Comparison of ENCODE assay signal across 8 cellular contexts in the genomic region with DNA sequence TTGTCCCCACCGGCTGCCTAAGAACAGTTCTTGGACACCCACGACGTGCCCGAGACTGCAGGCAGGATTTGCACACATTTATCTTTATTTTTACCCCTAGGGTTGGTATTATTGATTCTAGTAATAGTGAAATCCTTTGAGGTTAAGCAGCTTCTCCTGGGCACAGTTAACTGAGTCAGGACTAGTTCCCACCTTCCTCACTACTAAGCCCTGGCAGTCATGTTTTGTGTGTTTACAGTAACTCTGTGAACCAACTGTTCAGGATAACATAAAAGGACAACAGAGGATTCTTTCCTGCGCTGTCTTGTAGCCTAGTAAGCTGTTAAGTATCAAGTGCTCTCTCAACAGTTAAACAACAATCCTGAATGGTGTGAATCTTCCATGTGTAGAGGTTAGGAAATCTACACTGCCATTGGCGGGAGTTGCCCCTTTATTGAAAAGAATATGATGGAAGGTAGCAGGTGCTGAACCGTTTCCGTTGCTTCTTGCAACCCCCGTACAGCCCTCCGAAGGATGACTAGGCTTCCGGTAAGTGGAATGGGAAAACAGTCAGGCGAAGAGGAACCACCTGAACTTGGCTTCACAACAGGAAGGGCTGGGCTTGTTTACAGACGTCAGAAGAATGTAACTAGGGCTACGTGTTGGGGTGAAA. TPM values are rescaled to one million over a fixed set of nuclear protein-coding genes. Genes with fewer than 3 reads are reported as not detected.
A peak's percentile ranks its signal among the peaks of the same experiment; 100 is the strongest.
DNase-seq lines count a peak whose midpoint lies in the region; ATAC-seq, FAIRE-seq and TF ChIP-seq lines count a peak whose summit lies in the region.

No MANE protein-coding gene starts in this region.

- DNase-seq in Caki2 (ENCODE audit: low read depth) (peak; percentile 41), HFFc6 (no peak), NT2/D1 (ENCODE audit: low read depth, low spot score) (no peak), left ventricle myocardium inferior (no peak), prostate gland (ENCODE audit: low spot score) (peak; percentile 73), D721Med (ENCODE audit: insufficient read length, low spot score) (no peak)

- H3K4me1 ChIP-seq in NT2/D1 (ENCODE audit: insufficient read depth, insufficient read length) = peaks cover 7% of the 10 kb centered on the region
- H3K4me1 ChIP-seq in left ventricle myocardium inferior = peaks cover 62% of the 10 kb centered on the region
- peaks cover 14% of the 10 kb centered on the region for H3K4me1 ChIP-seq in prostate gland (replicated peaks)

- no peak for FAIRE-seq in D721Med (lab: Jason Lieb, UNC)

- TF ChIP-seq CTCF in HFFc6 (IDR thresholded peaks at IDR 0.05) = no peak
- no peak for TF ChIP-seq CTCF in left ventricle myocardium inferior (IDR thresholded peaks at IDR 0.05; ENCODE audit: borderline replicate concordance)
- no peak for TF ChIP-seq CTCF in prostate gland (IDR thresholded peaks at IDR 0.05)
- no peak for TF ChIP-seq CTCF in D721Med (IDR thresholded peaks at IDR 0.05; ENCODE audit: insufficient read depth, missing control alignments)

- H3K27me3 Mint-ChIP-seq in HFFc6 (ENCODE audit: insufficient read depth) = peaks cover 4% of the 10 kb centered on the region

- peaks cover under 1% of the 10 kb centered on the region for H3K36me3 Mint-ChIP-seq in HFFc6 (ENCODE audit: low read depth)

- no peaks in the 10 kb centered on the region for H3K9me3 Mint-ChIP-seq in HFFc6

- H3K4me3 ChIP-seq in NT2/D1 (ENCODE audit: insufficient read length, low read depth) (peak overlapping the region; percentile 58), left ventricle myocardium inferior (peak overlapping the region; percentile 99), prostate gland (peak overlapping the region; percentile 77 to 83)

- H3K27me3 ChIP-seq in NT2/D1 (ENCODE audit: insufficient read depth, insufficient read length) (no peaks in the 10 kb centered on the region), left ventricle myocardium inferior (ENCODE audit: low read depth) (no peaks in the 10 kb centered on the region), prostate gland (replicated peaks; ENCODE audit: insufficient read depth) (no peaks in the 10 kb centered on the region)

- in situ Hi-C loops in Caki2 (cut with HindIII; ENCODE audit: low pct_unique_long_range_greater_than_20kb, low sequenced_read_pairs) = no loop called here

- peak overlapping the region; percentile 70 for H3K9ac ChIP-seq in NT2/D1 (ENCODE audit: insufficient read length, low read depth)

- WGBS in adipose tissue, 3 donors = 10 to 19% (median 19%) methylated on average over 14 of the region's 14 CpGs
- WGBS in prostate gland = 19% methylated on average over 14 of the region's 14 CpGs

- H3K27ac Mint-ChIP-seq in HFFc6 = peak overlapping the region; percentile 76

- TF ChIP-seq POLR2A in prostate gland (IDR thresholded peaks at IDR 0.05) = peak; percentile 44

- H3K27ac ChIP-seq in adipose tissue (ENCODE audit: low read depth, low read length) (peak overlapping the region; percentile 80), left ventricle myocardium inferior (replicated peaks) (peak overlapping the region; percentile 100), prostate gland (peak overlapping the region; percentile 96)

- no peak for ATAC-seq in GM18861 (IDR thresholded peaks at IDR 0.05; ENCODE audit: unreplicated experiment)

- H3K36me3 ChIP-seq in NT2/D1 (ENCODE audit: insufficient read depth, insufficient read length, low read length) = peaks cover 6% of the 10 kb centered on the region
- H3K36me3 ChIP-seq in left ventricle myocardium inferior = peaks cover 20% of the 10 kb centered on the region
- no peaks in the 10 kb centered on the region for H3K36me3 ChIP-seq in prostate gland

- H3K4me3 Mint-ChIP-seq in HFFc6 = peak overlapping the region; percentile 89

- H3K9me3 ChIP-seq in NT2/D1 (ENCODE audit: insufficient read depth, low read length) = no peaks in the 10 kb centered on the region
- H3K9me3 ChIP-seq in left ventricle myocardium inferior (replicated peaks) = no peaks in the 10 kb centered on the region
- no peaks in the 10 kb centered on the region for H3K9me3 ChIP-seq in prostate gland

- H3K4me1 Mint-ChIP-seq in HFFc6 (ENCODE audit: low read depth) = peaks cover 41% of the 10 kb centered on the region

- intact Hi-C loops in left ventricle myocardium inferior (cut with micrococcal nuclease) = loop anchor here (5.0 kb wide), 1 partner anchor 33 kb away; a partner anchor contains a TSS
- intact Hi-C loops in prostate gland (cut with DNase I) = loop anchor here (1.0 to 2.0 kb wide), 3 partner anchors 33 to 97 kb away; a partner anchor contains a TSS

RNA-seq across cellular contexts. Expression of a gene that starts 1.0 kb away (rescaled TPM):
- 30.8 and 32.6 TPM in 2 replicates for total RNA-seq in Caki2 (2014; rRNA removed; shearing (Covaris generic); ENCODE audit: low replicate concordance)
- total RNA-seq in HFFc6 (2021; fragmentation: NEBNext Ultra II Directional; extraction: Animal tissue kit (Norgen Biotek cat#: 25700)) = 10 to 100 TPM; 73.2 to 87.6 (median 75.3) TPM
- 1,000 to 10,000 TPM in 1 of 3 donors, 100 to 1,000 TPM in 2; 315 to 1,671 (median 608) TPM for polyA plus RNA-seq in adipose tissue
- total RNA-seq in left ventricle myocardium inferior (1,000 TPM), prostate gland (100 to 1,000 TPM; 196 to 285 TPM)

RNA-seq across cellular contexts. Expression of a gene that starts 33.3 kb away (rescaled TPM):
- total RNA-seq in Caki2 (2014; rRNA removed; shearing (Covaris generic); ENCODE audit: low replicate concordance) = 55.5 and 61.5 TPM in 2 replicates
- total RNA-seq in HFFc6 (2021; fragmentation: NEBNext Ultra II Directional; extraction: Animal tissue kit (Norgen Biotek cat#: 25700)) = 10 to 100 TPM; 64.0 to 73.5 (median 68.7) TPM
- 10 to 100 TPM; 36.9 to 99.5 (median 96.0) TPM for polyA plus RNA-seq in adipose tissue
- 47.5 TPM for total RNA-seq in left ventricle myocardium inferior
- total RNA-seq in prostate gland = 10 to 100 TPM; 84.1 to 99.3 TPM

Comparison
In these comparisons a context has a peak if more than half of its experiments do, and no peak if none do; other contexts are left out.
1. DNase-seq: peak in Caki2 (single experiment) and prostate gland (single experiment); none in HFFc6 (single experiment), NT2/D1 (single experiment), left ventricle myocardium inferior (single experiment) and D721Med (single experiment).
2. Peak in every context shown above with its lines, with median percentiles within 50 percentile points of each other: H3K4me3 ChIP-seq and H3K27ac ChIP-seq.